21 cellular contexts compared by ENCODE assay signal in the genomic region with DNA sequence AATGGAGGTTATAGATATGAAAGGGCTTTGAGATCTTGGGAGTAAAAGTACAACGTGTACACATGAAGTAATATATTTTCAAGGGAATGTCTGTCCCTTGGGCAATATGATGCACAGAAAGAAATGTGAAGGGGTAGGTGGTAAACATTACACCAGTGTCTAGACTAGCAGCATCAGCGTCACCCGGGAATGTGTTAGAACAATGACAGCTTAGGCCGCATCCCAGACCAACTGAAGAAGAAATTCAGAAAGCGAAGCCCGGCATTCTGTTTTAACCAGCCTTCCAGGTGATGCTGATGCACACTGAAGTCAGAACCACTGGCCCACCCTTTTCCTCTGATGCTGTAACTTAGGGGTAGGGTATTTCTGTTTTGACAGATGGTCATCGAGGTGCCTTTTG. TPM values are rescaled to one million over a fixed set of nuclear protein-coding genes. Genes with fewer than 3 reads are reported as not detected.
DNase-seq lines count a peak whose midpoint lies in the region; ATAC-seq, FAIRE-seq and TF ChIP-seq lines count a peak whose summit lies in the region.
"Had no signal": no experiment of that assay in that cellular context is flagged by ENCODE, and none has a peak within 500 bp of the region (broad histone marks: within the 10 kb centered on the region; RNA-seq: fewer than 3 reads in every experiment).

No MANE protein-coding gene starts in this region.

- H2BK20ac ChIP-seq in IMR-90 (ENCODE audit: low read depth, low read length) = peak overlapping the region; percentile 32; the same call in 1 of the 2 replicates

- 65% methylated on average over 4 of the region's 7 CpGs; no CpG with 5 or more reads in 1 of the 2 experiments for WGBS in IMR-90 (ENCODE audit: extremely low coverage in 2 of 2, insufficient read length in 1 of 2), 2 experiments
- WGBS in suprapubic skin = 86% methylated on average over 7 of the region's 7 CpGs

- H3K18ac ChIP-seq in IMR-90 (ENCODE audit: low read depth, low read length) = 0 out of 2 replicates have a peak overlapping the region, but pooled peaks have one; percentile 6

- intact Hi-C loops in IMR-90 (cut with micrococcal nuclease) (no loop called here), lower lobe of right lung (cut with DNase I) (no loop called here)

- H3K27me3 ChIP-seq in IMR-90 (ENCODE audit: control insufficient read depth, insufficient read depth, low read length) (no peaks in the 10 kb centered on the region), astrocyte (ENCODE audit: insufficient read depth, low read length) (no peaks in the 10 kb centered on the region), lower lobe of right lung (ENCODE audit: low read depth) (no peaks in the 10 kb centered on the region), suprapubic skin (no peaks in the 10 kb centered on the region)
- H3K27me3 ChIP-seq: body of pancreas, dorsolateral prefrontal cortex, testis had no signal

- H2AK9ac ChIP-seq in IMR-90 (replicated peaks; ENCODE audit: low read depth, low read length, poor library complexity) = no peak overlapping the region

- peak overlapping the region; percentile 38 for H4K91ac ChIP-seq in IMR-90 (ENCODE audit: insufficient read depth, low read depth, low read length)

- peak overlapping the region in 1 of 2 experiments; percentile 41; a peak in 1 of 4 replicates for H4K8ac ChIP-seq in IMR-90 (ENCODE audit: low read depth in 2 of 2, low read length in 2 of 2)

- no TSS peak for BruUV-seq in IMR-90 (replicated peaks; lab: Mats Ljungman, UMichigan)

- H3K4me1 ChIP-seq in IMR-90 (ENCODE audit: control insufficient read depth, insufficient read depth, low read length) (peaks cover 55% of the 10 kb centered on the region), astrocyte (ENCODE audit: insufficient read depth, low read length) (peaks cover 48% of the 10 kb centered on the region), lower lobe of right lung (peaks cover 98% of the 10 kb centered on the region), suprapubic skin (peaks cover 26% of the 10 kb centered on the region)

- ATAC-seq in IMR-90 (ENCODE audit: low read depth) (no peak), lower lobe of right lung (no peak), HG02763 (IDR thresholded peaks at IDR 0.05; ENCODE audit: unreplicated experiment) (no peak)
- ATAC-seq: HepG2 had no signal

- no peak overlapping the region for H3K4me3 Mint-ChIP-seq in astrocyte (ENCODE audit: unreplicated experiment)
- H3K4me3 Mint-ChIP-seq: activated naive CD4-positive, alpha-beta T cell treated with anti-CD3 and anti-CD28 coated beads for 36 hours had no signal

- no peak overlapping the region for H3K4me2 ChIP-seq in IMR-90 (ENCODE audit: low read depth, low read length)
- no peak overlapping the region for H3K4me2 ChIP-seq in astrocyte (ENCODE audit: low read length)

- peak overlapping the region; percentile 86 for H3K4ac ChIP-seq in IMR-90 (ENCODE audit: low read depth, low read length)

- TF ChIP-seq RAD21 in IMR-90 (IDR thresholded peaks at IDR 0.05; ENCODE audit: low read length) = no peak

- H2AFZ ChIP-seq in IMR-90 (replicated peaks; ENCODE audit: low read length, poor library complexity) = no peak overlapping the region
- no peak overlapping the region for H2AFZ ChIP-seq in astrocyte (ENCODE audit: low read depth, low read length)

- H3K9ac ChIP-seq in IMR-90 (ENCODE audit: low read depth, low read length) (0 out of 2 replicates have a peak overlapping the region, but pooled peaks have one; percentile 2), astrocyte (ENCODE audit: low read length) (peak overlapping the region; percentile 33)

- dilution Hi-C loops in IMR-90 (cut with HindIII; ENCODE audit: low sequenced_read_pairs, unreplicated experiment) = no loop called here

- DNase-seq in IMR-90 (no peak), astrocyte (ENCODE audit: low read depth) (no peak), lower lobe of right lung (no peak), suprapubic skin (ENCODE audit: low spot score in 2 of 2) (no peak), H4 (ENCODE audit: low spot score) (no peak), RKO (ENCODE audit: low spot score) (no peak)
- DNase-seq in activated CD4-positive, alpha-beta T cell treated with anti-CD3 and anti-CD28 coated beads for 48 hours = no peak
- DNase-seq: activated CD4-positive, alpha-beta T cell treated with anti-CD3 and anti-CD28 coated beads, Interleukin-2, amount 50 U/mL, for 1 hour; activated naive CD4-positive, alpha-beta T cell treated with anti-CD3 and anti-CD28 coated beads for 36 hours; stimulated activated CD4-positive, alpha-beta T cell treated with anti-CD3 and anti-CD28 coated beads, Interleukin-4, amount 100 ng/mL, for 24 hours had no signal

- peak overlapping the region; percentile 57 for H3K14ac ChIP-seq in IMR-90 (replicated peaks; ENCODE audit: low read depth, low read length)

- H2BK120ac ChIP-seq in IMR-90 (ENCODE audit: low read depth, low read length) = peak overlapping the region; percentile 63; the same call in 1 of the 2 replicates

- H3K27ac ChIP-seq in IMR-90 (ENCODE audit: insufficient read depth, low read length) = peak overlapping the region; percentile 12; the same call in 1 of the 2 replicates
- H3K27ac ChIP-seq in astrocyte (ENCODE audit: low read depth, low read length) = peak overlapping the region; percentile 50
- peak overlapping the region; percentile 56 for H3K27ac ChIP-seq in lower lobe of right lung
- H3K27ac ChIP-seq in suprapubic skin = no peak overlapping the region
- H3K27ac ChIP-seq: testis had no signal

- FAIRE-seq in astrocyte (lab: Jason Lieb, UNC) = no peak
- FAIRE-seq: D721Med, G401.6, HepG2, islet of Langerhans had no signal

- no peak for TF ChIP-seq CTCF in IMR-90 (conservative IDR thresholded peaks at IDR 0.05; ENCODE audit: low read depth, low read length)
- no peak for TF ChIP-seq CTCF in astrocyte (IDR thresholded peaks at IDR 0.05; ENCODE audit: insufficient read depth, low read depth, low read length)
- no peak for TF ChIP-seq CTCF in lower lobe of right lung (IDR thresholded peaks at IDR 0.05)
- TF ChIP-seq CTCF in suprapubic skin (IDR thresholded peaks at IDR 0.05) = no peak

- in situ Hi-C loops in IMR-90 (cut with MboI; ENCODE audit: low sequenced_read_pairs) = no loop called here

- H3K36me3 ChIP-seq in IMR-90 (ENCODE audit: control insufficient read depth, insufficient read depth, low read length) (peaks cover 2% of the 10 kb centered on the region), astrocyte (ENCODE audit: insufficient read depth, low read length) (peaks cover 8% of the 10 kb centered on the region), lower lobe of right lung (peaks cover 1% of the 10 kb centered on the region), suprapubic skin (no peaks in the 10 kb centered on the region)

- TF ChIP-seq EP300 in suprapubic skin (IDR thresholded peaks at IDR 0.05) = peak; percentile 38

- peak overlapping the region; percentile 74 for H2BK5ac ChIP-seq in IMR-90 (ENCODE audit: low read depth, low read length, poor library complexity, severe bottlenecking)

- CTCF ChIA-PET in IMR-90 (lab: Yijun Ruan, JAX) = interaction anchor here (1.8 kb wide), 1 partner anchor 14 kb away, joined by 4 read pairs; no protein-coding TSS in a partner anchor

- H4K20me1 ChIP-seq in IMR-90 (ENCODE audit: insufficient read depth, low read length) (peaks cover 10% of the 10 kb centered on the region; the same call in 1 of the 2 replicates), astrocyte (ENCODE audit: insufficient read depth, low read length) (peaks cover 28% of the 10 kb centered on the region)

- peak overlapping the region; percentile 33 for H4K5ac ChIP-seq in IMR-90 (ENCODE audit: low read depth, low read length)

- peak overlapping the region; percentile 28; the same call in 1 of the 3 replicates for H2BK15ac ChIP-seq in IMR-90 (ENCODE audit: low read depth, low read length)

- peak overlapping the region; percentile 65; the same call in 1 of the 2 replicates for H2AK5ac ChIP-seq in IMR-90 (ENCODE audit: low read depth, low read length)

- H3K79me2 ChIP-seq in astrocyte (ENCODE audit: insufficient read depth, low read length) = peaks cover 19% of the 10 kb centered on the region

- H3K4me3 ChIP-seq in IMR-90 (ENCODE audit: insufficient read depth, low read depth, low read length) = no peak overlapping the region
- no peak overlapping the region for H3K4me3 ChIP-seq in astrocyte (ENCODE audit: insufficient read depth, low read depth, low read length)
- H3K4me3 ChIP-seq in lower lobe of right lung = no peak overlapping the region
- no peak overlapping the region for H3K4me3 ChIP-seq in suprapubic skin
- H3K4me3 ChIP-seq: body of pancreas, testis had no signal

- H3K36me3 Mint-ChIP-seq in astrocyte (ENCODE audit: low read depth, unreplicated experiment) = peaks cover 14% of the 10 kb centered on the region

- peak overlapping the region; percentile 94 for H3K27ac Mint-ChIP-seq in astrocyte (ENCODE audit: unreplicated experiment)
- H3K27ac Mint-ChIP-seq: activated naive CD4-positive, alpha-beta T cell treated with anti-CD3 and anti-CD28 coated beads for 36 hours had no signal

- no peak overlapping the region for H3K56ac ChIP-seq in IMR-90 (ENCODE audit: extremely low read depth, insufficient read depth, low read length)

- H3K27me3 Mint-ChIP-seq in astrocyte (ENCODE audit: low read depth, unreplicated experiment) = no peaks in the 10 kb centered on the region

- TF ChIP-seq POLR2A in IMR-90 (IDR thresholded peaks at IDR 0.05; ENCODE audit: low read depth, low read length) (no peak), suprapubic skin (IDR thresholded peaks at IDR 0.05) (no peak)

- H3K9me1 ChIP-seq in IMR-90 (ENCODE audit: insufficient read depth, low read length) = peaks cover 40% of the 10 kb centered on the region

- peaks cover 2% of the 10 kb centered on the region for H3K9me3 Mint-ChIP-seq in astrocyte (ENCODE audit: unreplicated experiment)
- H3K9me3 Mint-ChIP-seq: activated naive CD4-positive, alpha-beta T cell treated with anti-CD3 and anti-CD28 coated beads for 36 hours had no signal

- H3K23ac ChIP-seq in IMR-90 (ENCODE audit: low read depth, low read length) = peak overlapping the region; percentile 63; the same call in 1 of the 2 replicates

- POLR2A ChIA-PET in IMR-90 (lab: Charles Lee; ENCODE audit: unreplicated experiment) = interaction anchor here (1.2 kb wide), 2 partner anchors 9 to 11 kb away, joined by 3 to 4 read pairs; a partner anchor contains a TSS

- peaks cover 71% of the 10 kb centered on the region for H3K4me1 Mint-ChIP-seq in astrocyte (ENCODE audit: low read depth, unreplicated experiment)

- peaks cover 33 to 85% of the 10 kb centered on the region in 2 experiments for H3K79me1 ChIP-seq in IMR-90 (ENCODE audit: low read depth in 1 of 2, low read length in 2 of 2)

- H3K9me3 ChIP-seq in IMR-90 (ENCODE audit: control insufficient read depth, insufficient read depth, low read length) = no peaks in the 10 kb centered on the region
- no peaks in the 10 kb centered on the region for H3K9me3 ChIP-seq in astrocyte (ENCODE audit: insufficient read depth, low read depth, low read length)
- H3K9me3 ChIP-seq in lower lobe of right lung = no peaks in the 10 kb centered on the region
- no peaks in the 10 kb centered on the region for H3K9me3 ChIP-seq in suprapubic skin
- H3K9me3 ChIP-seq: body of pancreas, testis had no signal

RNA-seq across cellular contexts. Expression of a gene that starts 6.3 kb away (rescaled TPM):
- total RNA-seq in IMR-90 (2012; rRNA removed) = 10.4 and 13.1 TPM in 2 replicates
- 11.7 and 14.0 TPM in 2 replicates for polyA plus RNA-seq in IMR-90 (2012; rRNA removed)
- polyA plus RNA-seq in IMR-90 (2012; cell fraction: cytosol; rRNA removed) = 4.2 and 6.0 TPM in 2 replicates
- 6.6 and 18.3 TPM in 2 replicates for polyA plus RNA-seq in IMR-90 (2012; cell fraction: nucleus; rRNA removed; ENCODE audit: low replicate concordance)
- 39.2 and 41.2 TPM in 2 replicates for total RNA-seq in astrocyte
- 33.8 TPM for total RNA-seq in lower lobe of right lung
- total RNA-seq in suprapubic skin = 1 to 10 TPM; 3.3 to 9.1 (median 6.1) TPM
- total RNA-seq in H4 (2014; rRNA removed; shearing (Covaris generic)) = 13.0 and 15.7 TPM in 2 replicates

RNA-seq across cellular contexts. Expression of a gene that starts 10.9 kb away (rescaled TPM):
- total RNA-seq in IMR-90 (2012; rRNA removed) (19.7 and 30.0 TPM in 2 replicates), astrocyte (9.8 and 10.1 TPM in 2 replicates), lower lobe of right lung (71.4 TPM), suprapubic skin (10 to 100 TPM in 2 of 4 donors, 1 to 10 TPM in 2; 6.1 to 47.9 (median 10.9) TPM)
- polyA plus RNA-seq in IMR-90 (2012; rRNA removed) = 26.0 and 30.9 TPM in 2 replicates
- polyA plus RNA-seq in IMR-90 (2012; cell fraction: cytosol; rRNA removed) = 7.0 and 19.7 TPM in 2 replicates
- 52.6 and 88.0 TPM in 2 replicates for polyA plus RNA-seq in IMR-90 (2012; cell fraction: nucleus; rRNA removed; ENCODE audit: low replicate concordance)
- 1.3 and 4.6 TPM in 2 replicates for total RNA-seq in H4 (2014; rRNA removed; shearing (Covaris generic))

RNA-seq across cellular contexts. Expression of a gene that starts 21.0 kb away (rescaled TPM):
- total RNA-seq in IMR-90 (2012; rRNA removed) (not detected in 2 replicates), astrocyte (not detected in 2 replicates), lower lobe of right lung (not detected), suprapubic skin (not detected)
- polyA plus RNA-seq in IMR-90 (2012; rRNA removed) = not detected in 2 replicates
- not detected in 2 replicates for polyA plus RNA-seq in IMR-90 (2012; cell fraction: cytosol; rRNA removed)
- polyA plus RNA-seq in IMR-90 (2012; cell fraction: nucleus; rRNA removed; ENCODE audit: low replicate concordance) = not detected in 2 replicates
- total RNA-seq in H4 (2014; rRNA removed; shearing (Covaris generic)) = not detected in 2 replicates
- total RNA-seq: activated naive CD4-positive, alpha-beta T cell treated with anti-CD3 and anti-CD28 coated beads for 36 hours; body of pancreas; dorsolateral prefrontal cortex; HepG2; mononuclear cell; omental fat pad; PC-3; testis had no signal
- polyA plus RNA-seq: HepG2 had no signal

RNA-seq across cellular contexts. Expression of a gene that starts 22.1 kb away (rescaled TPM):
- total RNA-seq in IMR-90 (2012; rRNA removed) (0.18 and 0.28 TPM in 2 replicates), astrocyte (1.7 and 3.7 TPM in 2 replicates), lower lobe of right lung (105 TPM), suprapubic skin (1 to 10 TPM in 3 of 4 donors, under 1 TPM in 1; 0.34 to 3.0 (median 2.0) TPM)
- polyA plus RNA-seq in IMR-90 (2012; rRNA removed) = 0.87 and 1.4 TPM in 2 replicates
- polyA plus RNA-seq in IMR-90 (2012; cell fraction: cytosol; rRNA removed) = 0.45 and 0.78 TPM in 2 replicates
- polyA plus RNA-seq in IMR-90 (2012; cell fraction: nucleus; rRNA removed; ENCODE audit: low replicate concordance) = 2.8 and 3.8 TPM in 2 replicates
- total RNA-seq in H4 (2014; rRNA removed; shearing (Covaris generic)) = 1.6 and 2.4 TPM in 2 replicates
- total RNA-seq: HepG2 had no signal

RNA-seq across cellular contexts. Expression of a gene that starts 28.2 kb away (rescaled TPM):
- total RNA-seq in IMR-90 (2012; rRNA removed) (under 0.01 and 0.36 TPM in 2 replicates), astrocyte (1.5 and 3.7 TPM in 2 replicates), lower lobe of right lung (4.3 TPM), suprapubic skin (under 1 TPM in 3 of 4 donors, not detected in 1; 0.04 to 0.21 (median 0.05) TPM)
- 0.34 and 0.42 TPM in 2 replicates for polyA plus RNA-seq in IMR-90 (2012; rRNA removed)
- polyA plus RNA-seq in IMR-90 (2012; cell fraction: cytosol; rRNA removed) = 0.22 and 0.55 TPM in 2 replicates
- 0.41 and 0.76 TPM in 2 replicates for polyA plus RNA-seq in IMR-90 (2012; cell fraction: nucleus; rRNA removed; ENCODE audit: low replicate concordance)
- total RNA-seq in H4 (2014; rRNA removed; shearing (Covaris generic)) = 0.14 and 0.27 TPM in 2 replicates
